Comparison of ENCODE assay signal across 16 cellular contexts in the genomic region with DNA sequence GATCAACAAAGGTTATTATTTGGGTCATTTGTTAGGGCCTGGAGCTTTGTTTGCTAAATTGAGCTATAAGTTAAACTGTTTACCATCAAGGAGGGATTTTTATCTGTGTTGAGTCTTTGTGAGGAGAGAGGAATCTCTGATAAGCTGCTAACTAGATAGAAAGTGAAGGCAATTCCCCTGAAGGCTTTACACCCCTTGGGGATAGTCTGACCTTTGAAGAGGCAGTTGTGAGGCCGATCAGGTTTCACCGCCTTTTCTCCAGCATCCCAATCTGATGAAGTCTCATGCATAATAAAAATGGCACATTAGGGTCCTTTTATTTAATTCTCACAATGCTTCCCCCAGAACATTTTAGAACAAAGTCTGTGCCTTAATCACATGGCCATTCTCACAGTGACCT. TPM values are rescaled to one million over a fixed set of nuclear protein-coding genes. Genes with fewer than 3 reads are reported as not detected.
A peak's percentile ranks its signal among the peaks of the same experiment; 100 is the strongest.
DNase-seq lines count a peak whose midpoint lies in the region; ATAC-seq and TF ChIP-seq lines count a peak whose summit lies in the region.
"Had no signal": no experiment of that assay in that cellular context is flagged by ENCODE, and none has a peak within 500 bp of the region (broad histone marks: within the 10 kb centered on the region; RNA-seq: fewer than 3 reads in every experiment).

No MANE protein-coding gene starts in this region.

- no peak overlapping the region for H3K23ac ChIP-seq in neuronal stem cell (ENCODE audit: low read depth, low read length, poor library complexity)

- H3K36me3 Mint-ChIP-seq in Calu3 (ENCODE audit: insufficient read depth, unreplicated experiment): no peaks in the 10 kb centered on the region
- no peaks in the 10 kb centered on the region for H3K36me3 Mint-ChIP-seq in activated CD4-positive, alpha-beta memory T cell treated with anti-CD3 and anti-CD28 coated beads for 36 hours
- H3K36me3 Mint-ChIP-seq: activated naive CD4-positive, alpha-beta T cell treated with anti-CD3 and anti-CD28 coated beads, Interleukin-2, amount 50 U/mL, for 24 hours; memory B cell had no signal

- intact Hi-C loops in Calu3 (cut with micrococcal nuclease; ENCODE audit: unreplicated experiment): loop anchor here (5.0 kb wide), 1 partner anchor 74 kb away; no protein-coding TSS in a partner anchor
- intact Hi-C loops in activated CD4-positive, alpha-beta memory T cell treated with anti-CD3 and anti-CD28 coated beads for 36 hours (cut with micrococcal nuclease): no loop called here

- no peak overlapping the region for H2BK5ac ChIP-seq in neuronal stem cell (ENCODE audit: low read length)

- H3K9me3 ChIP-seq in neuronal stem cell (replicated peaks in 1 of 2; ENCODE audit: control insufficient read depth in 2 of 2, insufficient read depth in 1 of 2, low read depth in 1 of 2, low read length in 2 of 2): no peaks in the 10 kb centered on the region
- H3K9me3 ChIP-seq: SJCRH30 had no signal

- no peaks in the 10 kb centered on the region for H3K27me3 Mint-ChIP-seq in Calu3 (ENCODE audit: unreplicated experiment)
- H3K27me3 Mint-ChIP-seq in activated CD4-positive, alpha-beta memory T cell treated with anti-CD3 and anti-CD28 coated beads for 36 hours: peaks cover 5% of the 10 kb centered on the region
- H3K27me3 Mint-ChIP-seq: activated naive CD4-positive, alpha-beta T cell treated with anti-CD3 and anti-CD28 coated beads, Interleukin-2, amount 50 U/mL, for 24 hours; B cell; memory B cell; progenitor cell of endocrine pancreas had no signal

- H3K4me1 ChIP-seq in neuronal stem cell (ENCODE audit: control insufficient read depth in 2 of 2, insufficient read depth in 1 of 2, low read depth in 1 of 2, low read length in 2 of 2): peaks cover 16 to 25% of the 10 kb centered on the region in 2 donors
- H3K4me1 ChIP-seq: SJCRH30 had no signal

- no peak overlapping the region for H3K4ac ChIP-seq in neuronal stem cell (ENCODE audit: low read length)

- ATAC-seq in GM21360 (IDR thresholded peaks at IDR 0.05; ENCODE audit: unreplicated experiment) (no peak), HG03342 (IDR thresholded peaks at IDR 0.05; ENCODE audit: unreplicated experiment) (no peak), esophagus mucosa (no peak)

- H3K4me3 Mint-ChIP-seq in Calu3 (ENCODE audit: low read depth, unreplicated experiment): peak overlapping the region; percentile 53
- no peak overlapping the region for H3K4me3 Mint-ChIP-seq in activated CD4-positive, alpha-beta memory T cell treated with anti-CD3 and anti-CD28 coated beads for 36 hours
- H3K4me3 Mint-ChIP-seq: activated naive CD4-positive, alpha-beta T cell treated with anti-CD3 and anti-CD28 coated beads, Interleukin-2, amount 50 U/mL, for 24 hours; B cell; memory B cell had no signal

- H2AFZ ChIP-seq in neuronal stem cell (ENCODE audit: low read length): no peak overlapping the region

- no peak overlapping the region for H3K9ac ChIP-seq in neuronal stem cell (ENCODE audit: low read depth, low read length, poor library complexity)

- no peak overlapping the region for H2BK120ac ChIP-seq in neuronal stem cell (ENCODE audit: low read depth, low read length)

- no peak overlapping the region for H3K18ac ChIP-seq in neuronal stem cell (ENCODE audit: low read length)

- H2BK12ac ChIP-seq in neuronal stem cell (ENCODE audit: low read length): no peak overlapping the region

- no peak overlapping the region for H3K4me3 ChIP-seq in neuronal stem cell (ENCODE audit: low read length in 2 of 2)
- H3K4me3 ChIP-seq: SJCRH30 had no signal

- no peak overlapping the region for H2BK15ac ChIP-seq in neuronal stem cell (ENCODE audit: low read length)

- H3K4me1 Mint-ChIP-seq in Calu3 (ENCODE audit: low read depth, unreplicated experiment): peaks cover 47% of the 10 kb centered on the region
- H3K4me1 Mint-ChIP-seq in activated CD4-positive, alpha-beta memory T cell treated with anti-CD3 and anti-CD28 coated beads for 36 hours (ENCODE audit: low read depth): no peaks in the 10 kb centered on the region
- H3K4me1 Mint-ChIP-seq: activated naive CD4-positive, alpha-beta T cell treated with anti-CD3 and anti-CD28 coated beads, Interleukin-2, amount 50 U/mL, for 24 hours; B cell; memory B cell had no signal

- H3K27ac Mint-ChIP-seq in Calu3 (ENCODE audit: unreplicated experiment): peak overlapping the region; percentile 59
- H3K27ac Mint-ChIP-seq in activated CD4-positive, alpha-beta memory T cell treated with anti-CD3 and anti-CD28 coated beads for 36 hours: no peak overlapping the region
- H3K27ac Mint-ChIP-seq: activated naive CD4-positive, alpha-beta T cell treated with anti-CD3 and anti-CD28 coated beads, Interleukin-2, amount 50 U/mL, for 24 hours; B cell; memory B cell; progenitor cell of endocrine pancreas had no signal

- H3K27ac ChIP-seq in epithelial cell of prostate (peak overlapping the region; percentile 9), neuronal stem cell (replicated peaks; ENCODE audit: low read length) (peak overlapping the region; percentile 46)
- H3K27ac ChIP-seq: SJCRH30 had no signal

- no peak overlapping the region for H2AK5ac ChIP-seq in neuronal stem cell (ENCODE audit: low read depth, low read length)

- CTCF ChIA-PET in Calu3 (lab: Charles Lee): interaction anchor here (0.5 to 1.6 kb wide), 4 partner anchors 22 to 255 kb away, joined by 3 to 11 read pairs (median 4); a partner anchor contains a TSS
- CTCF ChIA-PET in activated CD4-positive, alpha-beta memory T cell treated with anti-CD3 and anti-CD28 coated beads for 36 hours (lab: Charles Lee): interaction anchor here (0.7 kb wide), 1 partner anchor 27 kb away, joined by 4 read pairs; no protein-coding TSS in a partner anchor

- no peak overlapping the region for H3K14ac ChIP-seq in neuronal stem cell (ENCODE audit: low read length)

- no peak overlapping the region for H4K8ac ChIP-seq in neuronal stem cell (ENCODE audit: low read depth, low read length)

- POLR2A ChIA-PET in activated CD4-positive, alpha-beta memory T cell treated with anti-CD3 and anti-CD28 coated beads for 36 hours (lab: Charles Lee): no interaction called here

- no peaks in the 10 kb centered on the region for H3K9me3 Mint-ChIP-seq in Calu3 (ENCODE audit: low read depth, unreplicated experiment)
- H3K9me3 Mint-ChIP-seq in activated CD4-positive, alpha-beta memory T cell treated with anti-CD3 and anti-CD28 coated beads for 36 hours: no peaks in the 10 kb centered on the region
- H3K9me3 Mint-ChIP-seq: activated naive CD4-positive, alpha-beta T cell treated with anti-CD3 and anti-CD28 coated beads, Interleukin-2, amount 50 U/mL, for 24 hours; memory B cell had no signal

- H3K4me2 ChIP-seq in neuronal stem cell (ENCODE audit: insufficient read depth, low read length, poor library complexity, severe bottlenecking): no peak overlapping the region

- no CpG with 5 or more reads among the region's 2 CpGs for WGBS in neuronal stem cell (ENCODE audit: extremely low coverage in 2 of 2, insufficient read length in 2 of 2, insufficient replicate concordance in 1 of 2), 2 donors

- DNase-seq in Calu3: no peak
- DNase-seq in NCI-H2171 (lab: John Stamatoyannopoulos, UW): peak; percentile 17
- DNase-seq in epithelial cell of prostate (ENCODE audit: low read depth, low spot score): no peak
- DNase-seq in neuronal stem cell (ENCODE audit: low spot score): peak; percentile 42
- DNase-seq in activated CD4-positive, alpha-beta memory T cell treated with anti-CD3 and anti-CD28 coated beads for 36 hours: no peak
- DNase-seq: central memory CD4-positive, alpha-beta T cell; NCI-H187; stimulated activated CD4-positive, alpha-beta T cell treated with anti-CD3 and anti-CD28 coated beads, Interleukin-1b, Interleukin-23, amount 100 ng/mL, for 48 hours had no signal

- peaks cover 3% of the 10 kb centered on the region for H3K79me1 ChIP-seq in neuronal stem cell (ENCODE audit: low read depth, low read length)

- TSS peak; percentile 62 for BruUV-seq in Calu3 (replicated peaks; lab: Mats Ljungman, UMichigan)

- no peak overlapping the region for H4K91ac ChIP-seq in neuronal stem cell (ENCODE audit: low read depth, low read length, poor library complexity)

- H3K36me3 ChIP-seq in neuronal stem cell (replicated peaks in 1 of 2; ENCODE audit: control insufficient read depth in 2 of 2, insufficient read depth in 2 of 2, low read length in 2 of 2): peaks cover 0 to 2% of the 10 kb centered on the region in 2 donors
- H3K36me3 ChIP-seq: SJCRH30 had no signal

- no peaks in the 10 kb centered on the region for H3K27me3 ChIP-seq in neuronal stem cell (ENCODE audit: control insufficient read depth in 3 of 3, insufficient read depth in 3 of 3, low read depth in 1 of 3, low read length in 3 of 3)
- H3K27me3 ChIP-seq: SJCRH30 had no signal

- TF ChIP-seq CTCF in Calu3 (IDR thresholded peaks at IDR 0.05; ENCODE audit: unreplicated experiment): no peak

RNA-seq across cellular contexts. Expression of a gene that starts 21.8 kb away (rescaled TPM):
- total RNA-seq in Calu3 (2022) (16.9 and 20.6 TPM in 2 replicates), esophagus mucosa (44.1 TPM)
- 112 TPM for polyA plus RNA-seq in neuronal stem cell (2013, experiment 1 of 2)
- 109 TPM for polyA plus RNA-seq in neuronal stem cell (2013, experiment 2 of 2)
- 1 to 10 TPM; 1.9 to 2.2 TPM for total RNA-seq in activated CD4-positive, alpha-beta memory T cell treated with anti-CD3 and anti-CD28 coated beads for 36 hours

Comparison
In these comparisons a context has a peak if more than half of its experiments do, and no peak if none do; other contexts are left out.
1. DNase-seq: peak in NCI-H2171 (single experiment) and neuronal stem cell (single experiment); none in Calu3 (single experiment), epithelial cell of prostate (single experiment) and activated CD4-positive, alpha-beta memory T cell treated with anti-CD3 and anti-CD28 coated beads for 36 hours (single experiment).